ENCODE assay signal across 3 cellular contexts in the genomic region with DNA sequence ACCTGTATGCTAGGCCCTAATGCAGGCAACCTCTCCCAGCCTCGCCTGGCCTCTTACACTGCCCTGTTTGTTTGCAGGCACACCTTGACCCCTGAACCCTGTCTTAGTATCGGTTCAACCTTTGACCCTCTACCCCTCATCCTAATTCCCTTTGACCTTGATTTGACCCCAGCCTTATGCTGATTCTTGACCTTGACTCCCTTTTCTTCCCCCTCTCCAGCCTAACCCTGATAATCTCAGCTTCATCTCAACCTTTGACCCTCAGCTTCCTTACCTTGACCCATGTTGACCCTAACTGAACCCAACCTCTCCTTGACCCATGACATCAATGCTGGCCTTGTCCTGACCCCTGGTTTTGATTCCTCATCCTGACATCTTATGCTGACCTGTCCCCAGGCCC.
TF ChIP-seq lines count a peak whose summit lies in the region.

No MANE protein-coding gene starts in this region.

TF ChIP-seq in GM12878, 131 proteins besides CTCF, POLR2A, EP300 and RAD21:
- no peak for TF ChIP-seq TAF1 (IDR thresholded peaks at IDR 0.05; ENCODE audit: borderline replicate concordance, low read depth, low read length)
- peak; percentile 66 for TF ChIP-seq NR2C1 (IDR thresholded peaks at IDR 0.05)
- TF ChIP-seq TCF3 (IDR thresholded peaks at IDR 0.05; ENCODE audit: borderline replicate concordance, insufficient read depth, low read depth, low read length) = no peak
- no peak for TF ChIP-seq KLF5 (IDR thresholded peaks at IDR 0.05; ENCODE audit: partially characterized antibody)
- TF ChIP-seq E2F8 (IDR thresholded peaks at IDR 0.05; ENCODE audit: low read depth, partially characterized antibody) = no peak
- no peak for TF ChIP-seq CEBPB (IDR thresholded peaks at IDR 0.05; ENCODE audit: borderline replicate concordance in 1 of 2, low read depth in 2 of 2, low read length in 2 of 2)
- TF ChIP-seq RFX5 (IDR thresholded peaks at IDR 0.05; ENCODE audit: low read depth, low read length) = no peak
- TF ChIP-seq NR2F1 (conservative IDR thresholded peaks at IDR 0.05) = peak; percentile 57; the same call in 1 of the 2 replicates
- TF ChIP-seq SPI1 (IDR thresholded peaks at IDR 0.05; ENCODE audit: borderline replicate concordance, insufficient read depth, low read depth, low read length) = no peak
TF ChIP-seq in GM12878: peak in this region for 2.

TF ChIP-seq in liver, 16 proteins besides CTCF, POLR2A, EP300 and RAD21:
- TF ChIP-seq HNF4G (IDR thresholded peaks at IDR 0.05) = no peak
- no peak for TF ChIP-seq FOXA1 (IDR thresholded peaks at IDR 0.05)
- TF ChIP-seq, protein P1, sequence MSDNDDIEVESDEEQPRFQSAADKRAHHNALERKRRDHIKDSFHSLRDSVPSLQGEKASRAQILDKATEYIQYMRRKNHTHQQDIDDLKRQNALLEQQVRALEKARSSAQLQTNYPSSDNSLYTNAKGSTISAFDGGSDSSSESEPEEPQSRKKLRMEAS (IDR thresholded peaks at IDR 0.05) = no peak
- peak; percentile 90 for TF ChIP-seq NR2F2 (IDR thresholded peaks at IDR 0.05)

TF ChIP-seq in GM12891, 5 proteins besides CTCF, POLR2A, EP300 and RAD21:
- TF ChIP-seq SPI1 (IDR thresholded peaks at IDR 0.05; ENCODE audit: low read depth, low read length) (no peak), PAX5 (IDR thresholded peaks at IDR 0.05; ENCODE audit: insufficient read depth, low read length, severe bottlenecking) (no peak), POLR2AphosphoS5 (IDR thresholded peaks at IDR 0.05; ENCODE audit: low read depth, low read length) (no peak), TAF1 (IDR thresholded peaks at IDR 0.05; ENCODE audit: low read depth, low read length) (no peak), POU2F2 (IDR thresholded peaks at IDR 0.05; ENCODE audit: low read depth, low read length) (no peak)
